ENCODE assay signal across 21 cellular contexts in genomic region chr6:105258816-105259215, GRCh38.
A peak's percentile ranks its signal among the peaks of the same experiment; 100 is the strongest.
DNase-seq lines count a peak whose midpoint lies in the region; ATAC-seq and TF ChIP-seq lines count a peak whose summit lies in the region.
"Had no signal": no experiment of that assay in that cellular context is flagged by ENCODE, and none has a peak within 500 bp of the region (broad histone marks: within the 10 kb centered on the region; RNA-seq: fewer than 3 reads in every experiment).

No MANE protein-coding gene starts in this region.

- TF ChIP-seq EP300 in stomach (IDR thresholded peaks at IDR 0.05), result no peak

- intact Hi-C loops in Right ventricle myocardium superior (cut with DNase I) (no loop called here), left ventricle myocardium superior (cut with micrococcal nuclease) (no loop called here), lower lobe of right lung (cut with DNase I) (no loop called here), stomach (cut with DNase I; ENCODE audit: low total_unique reads) (no loop called here)

- H3K27me3 ChIP-seq in brain microvascular endothelial cell (replicated peaks) (no peaks in the 10 kb centered on the region), lower lobe of right lung (ENCODE audit: low read depth) (no peaks in the 10 kb centered on the region), stomach (no peaks in the 10 kb centered on the region)

- H3K4me1 ChIP-seq in lower lobe of right lung (peaks cover 7% of the 10 kb centered on the region), stomach (peaks cover 0 to 39% (median 10%) of the 10 kb centered on the region in 4 donors)

- H3K9me3 ChIP-seq in lower lobe of right lung, result no peaks in the 10 kb centered on the region
- H3K9me3 ChIP-seq in stomach, result no peaks in the 10 kb centered on the region

- 22 to 60% (median 36%) methylated on average over 5 of the region's 5 CpGs for WGBS in stomach, 5 donors

- ATAC-seq in Right ventricle myocardium superior (ENCODE audit: poor library complexity) (peak; percentile 34), left ventricle myocardium superior (no peak), lower lobe of right lung (peak; percentile 81 to 87), GM21423 (IDR thresholded peaks at IDR 0.05; ENCODE audit: unreplicated experiment) (no peak)
- ATAC-seq: GM12878, GM23338 had no signal

- H3K36me3 ChIP-seq in brain microvascular endothelial cell (replicated peaks), result no peaks in the 10 kb centered on the region
- H3K36me3 ChIP-seq in lower lobe of right lung, result no peaks in the 10 kb centered on the region
- no peaks in the 10 kb centered on the region for H3K36me3 ChIP-seq in stomach

- DNase-seq in Right ventricle myocardium superior (no peak), left ventricle myocardium superior (no peak), brain microvascular endothelial cell (peak; percentile 2), lower lobe of right lung (no peak), stomach (peak; percentile 76), activated gamma-delta T cell (lab: John Stamatoyannopoulos, UW) (no peak), NCI-H2227 treated with DMSO at 0.1 percent for 48 hours (lab: John Stamatoyannopoulos, UW) (no peak)
- DNase-seq: 8988T; CD4-positive, alpha-beta memory T cell; GDM1; Kasumi-1; MM.1S; NCI-H1105; NCI-H1694 treated with DMSO at 0.1 percent for 48 hours; NCI-H345; NCI-H526 treated with DMSO at 0.1 percent for 48 hours; NK-92 treated with Interleukin-12 subunit alpha and Interleukin-12 subunit beta, amount 100 ng/mL, for 24 hours; RPMI8226 had no signal

- H3K27ac ChIP-seq in brain microvascular endothelial cell, result no peak overlapping the region
- no peak overlapping the region for H3K27ac ChIP-seq in lower lobe of right lung
- H3K27ac ChIP-seq in stomach, result peak overlapping the region in 2 of 5 donors; percentile 26 to 30

- in situ Hi-C loops in brain microvascular endothelial cell (cut with HindIII; ENCODE audit: low pct_ligation_motif_present, low sequenced_read_pairs), result no loop called here

- TF ChIP-seq CTCF in brain microvascular endothelial cell (IDR thresholded peaks at IDR 0.05; ENCODE audit: low read depth, low read length, missing control alignments) (no peak), lower lobe of right lung (IDR thresholded peaks at IDR 0.05) (no peak), stomach (IDR thresholded peaks at IDR 0.05) (no peak)

- no peak for TF ChIP-seq POLR2A in stomach (IDR thresholded peaks at IDR 0.05)

- H3K4me3 ChIP-seq in brain microvascular endothelial cell (ENCODE audit: low read depth, low read length), result no peak overlapping the region
- H3K4me3 ChIP-seq in lower lobe of right lung, result no peak overlapping the region
- H3K4me3 ChIP-seq in stomach, result no peak overlapping the region
- H3K4me3 ChIP-seq: GM12878, GM23338 had no signal

Comparison
In these comparisons a context has a peak if more than half of its experiments do, and no peak if none do; other contexts are left out.
1. ATAC-seq: peak in Right ventricle myocardium superior (single experiment) and lower lobe of right lung (2 of 2); none in left ventricle myocardium superior (single experiment) and GM21423 (single experiment).
2. DNase-seq: peak in brain microvascular endothelial cell (single experiment) and stomach (single experiment); none in Right ventricle myocardium superior (single experiment), left ventricle myocardium superior (single experiment), lower lobe of right lung (single experiment), activated gamma-delta T cell (single experiment) and NCI-H2227 treated with DMSO at 0.1 percent for 48 hours (single experiment).